In genomic region chr6:33761922-33762629, GRCh38 we compare ENCODE assay signal across 8 cellular contexts. TPM values are rescaled to one million over a fixed set of nuclear protein-coding genes. Genes with fewer than 3 reads are reported as not detected.
DNase-seq lines count a peak whose midpoint lies in the region; ATAC-seq and TF ChIP-seq lines count a peak whose summit lies in the region.

No MANE protein-coding gene starts in this region.

- in situ Hi-C loops in gastrocnemius medialis (cut with MboI; ENCODE audit: low sequenced_read_pairs in 4 of 4): loop anchor here in 3 of 4 donors (5.0 to 25.0 kb wide), 4 partner anchors 45 to 400 kb away; partner anchors contain the start of genes BAK1 (in 2 of the 3) and UQCC2 (in 1 of the 3)

- H4K91ac ChIP-seq in H9 (ENCODE audit: insufficient read length, low read depth, low read length): no peak overlapping the region

- H3K4me3 ChIP-seq in OCI-LY3 (ENCODE audit: low read length) (no peak overlapping the region), left ventricle myocardium inferior (peak overlapping the region; percentile 48), gastrocnemius medialis (peak overlapping the region in 3 of 4 donors; percentile 27 to 37 (median 34))

- no peaks in the 10 kb centered on the region for H3K36me3 Mint-ChIP-seq in H9 (ENCODE audit: insufficient read depth in 1 of 3, low read depth in 3 of 3)
- H3K36me3 Mint-ChIP-seq in activated naive CD4-positive, alpha-beta T cell treated with anti-CD3 and anti-CD28 coated beads for 36 hours (ENCODE audit: low read depth): no peaks in the 10 kb centered on the region

- CTCF ChIA-PET in activated naive CD4-positive, alpha-beta T cell treated with anti-CD3 and anti-CD28 coated beads for 36 hours (lab: Charles Lee): interaction anchor here (0.7 to 2.0 kb wide), 9 partner anchors 10 to 388 kb away, joined by 3 to 8 read pairs (median 4); partner anchors contain the start of gene UQCC2

- H3K4me1 Mint-ChIP-seq in H9: peaks cover 14 to 21% of the 10 kb centered on the region in 2 experiments
- H3K4me1 Mint-ChIP-seq in activated naive CD4-positive, alpha-beta T cell treated with anti-CD3 and anti-CD28 coated beads for 36 hours (ENCODE audit: low read depth): no peaks in the 10 kb centered on the region

- H3K36me3 ChIP-seq in OCI-LY3 (replicated peaks; ENCODE audit: low read depth, low read length): no peaks in the 10 kb centered on the region
- H3K36me3 ChIP-seq in left ventricle myocardium inferior: no peaks in the 10 kb centered on the region
- H3K36me3 ChIP-seq in gastrocnemius medialis: no peaks in the 10 kb centered on the region

- DNase-seq in H9 (peak; percentile 71), left ventricle myocardium inferior (peak; percentile 87), gastrocnemius medialis (peak; percentile 84 to 98), middle frontal gyrus (ENCODE audit: extremely low spot score, low spot score) (no peak), retina (no peak)
- peak; percentile 73 for DNase-seq in activated naive CD4-positive, alpha-beta T cell treated with anti-CD3 and anti-CD28 coated beads for 36 hours

- H2AK5ac ChIP-seq in H9 (ENCODE audit: insufficient read length, low read length): no peak overlapping the region

- peak overlapping the region; percentile 4 for H3K18ac ChIP-seq in H9 (ENCODE audit: insufficient read length, low read depth, low read length)

- no peaks in the 10 kb centered on the region for H3K9me3 Mint-ChIP-seq in H9
- no peaks in the 10 kb centered on the region for H3K9me3 Mint-ChIP-seq in activated naive CD4-positive, alpha-beta T cell treated with anti-CD3 and anti-CD28 coated beads for 36 hours

- no peaks in the 10 kb centered on the region for H3K79me1 ChIP-seq in H9 (ENCODE audit: insufficient read depth, low read depth, low read length, poor library complexity, severe bottlenecking)

- H3K56ac ChIP-seq in H9 (ENCODE audit: insufficient read length, low read depth, low read length): no peak overlapping the region

- H3K79me2 ChIP-seq in H9 (ENCODE audit: insufficient read depth, low read length): no peaks in the 10 kb centered on the region
- no peaks in the 10 kb centered on the region for H3K79me2 ChIP-seq in OCI-LY3 (ENCODE audit: low read length)

- H3K27me3 ChIP-seq in H9 (ENCODE audit: insufficient read depth, low read length): no peaks in the 10 kb centered on the region
- H3K27me3 ChIP-seq in OCI-LY3 (ENCODE audit: low read depth, low read length): peaks cover 2% of the 10 kb centered on the region; the same call in 1 of the 2 replicates
- no peaks in the 10 kb centered on the region for H3K27me3 ChIP-seq in left ventricle myocardium inferior (ENCODE audit: low read depth)
- H3K27me3 ChIP-seq in gastrocnemius medialis: no peaks in the 10 kb centered on the region

- no peak overlapping the region for H2BK15ac ChIP-seq in H9 (ENCODE audit: low read depth, low read length)

- no peak overlapping the region for H3T11ph ChIP-seq in H9 (ENCODE audit: low read length)

- no CpG with 5 or more reads among the region's 7 CpGs for WGBS in H9 (ENCODE audit: extremely low coverage, insufficient read length, low lambda C conversion rate)

- H3K9me3 ChIP-seq in H9 (ENCODE audit: control insufficient read depth, low read depth, low read length): no peaks in the 10 kb centered on the region
- H3K9me3 ChIP-seq in OCI-LY3 (ENCODE audit: insufficient read depth, low read length): no peaks in the 10 kb centered on the region
- no peaks in the 10 kb centered on the region for H3K9me3 ChIP-seq in left ventricle myocardium inferior (replicated peaks)
- H3K9me3 ChIP-seq in gastrocnemius medialis: no peaks in the 10 kb centered on the region

- H3K23me2 ChIP-seq in H9 (ENCODE audit: insufficient read length, low read depth, low read length, poor library complexity, severe bottlenecking): no peaks in the 10 kb centered on the region

- H2BK12ac ChIP-seq in H9 (ENCODE audit: insufficient read length, low read depth, low read length): no peak overlapping the region

- intact Hi-C loops in activated naive CD4-positive, alpha-beta T cell treated with anti-CD3 and anti-CD28 coated beads for 36 hours (cut with micrococcal nuclease): loop anchor here (1.0 kb wide), 3 partner anchors 18 to 176 kb away; partner anchors contain the start of gene UQCC2
- intact Hi-C loops in left ventricle myocardium inferior (cut with micrococcal nuclease): no loop called here
- intact Hi-C loops in gastrocnemius medialis (cut with DNase I; ENCODE audit: low total_unique reads): loop anchor here (1.0 kb wide), 2 partner anchors 18 to 51 kb away; partner anchors contain the start of gene UQCC2

- TF ChIP-seq CTCF in C4-2B (conservative IDR thresholded peaks at IDR 0.05) (peak; percentile 96), H9 (conservative IDR thresholded peaks at IDR 0.05) (peak; percentile 68), OCI-LY3 (IDR thresholded peaks at IDR 0.05; ENCODE audit: low read depth, low read length) (peak; percentile 56), left ventricle myocardium inferior (IDR thresholded peaks at IDR 0.05; ENCODE audit: borderline replicate concordance) (peak; percentile 75), gastrocnemius medialis (IDR thresholded peaks at IDR 0.05 in 4 of 5, conservative IDR thresholded peaks at IDR 0.05 in 1 of 5) (peak; percentile 73 to 85 (median 85))

- H3K27ac ChIP-seq in C4-2B (peak overlapping the region; percentile 68), H9 (ENCODE audit: insufficient read length, low read depth, low read length) (no peak overlapping the region), OCI-LY3 (ENCODE audit: low read length) (no peak overlapping the region), left ventricle myocardium inferior (replicated peaks) (peak overlapping the region; percentile 90), gastrocnemius medialis (peak overlapping the region; percentile 85 to 93 (median 90))

- H3K27me3 Mint-ChIP-seq in H9 (ENCODE audit: low read depth): peaks cover 8% of the 10 kb centered on the region
- H3K27me3 Mint-ChIP-seq in activated naive CD4-positive, alpha-beta T cell treated with anti-CD3 and anti-CD28 coated beads for 36 hours (ENCODE audit: low read depth): no peaks in the 10 kb centered on the region

- peaks cover 2% of the 10 kb centered on the region; the same call in 1 of the 2 replicates for H3K4me1 ChIP-seq in H9 (ENCODE audit: insufficient read depth, low read length)
- H3K4me1 ChIP-seq in OCI-LY3 (ENCODE audit: low read length): no peaks in the 10 kb centered on the region
- peaks cover 33% of the 10 kb centered on the region for H3K4me1 ChIP-seq in left ventricle myocardium inferior
- peaks cover 24 to 26% of the 10 kb centered on the region in 2 donors for H3K4me1 ChIP-seq in gastrocnemius medialis

- H3K4me3 Mint-ChIP-seq in H9: no peak overlapping the region; a peak in 1 of 5 replicates
- H3K4me3 Mint-ChIP-seq in activated naive CD4-positive, alpha-beta T cell treated with anti-CD3 and anti-CD28 coated beads for 36 hours: no peak overlapping the region

- H2BK20ac ChIP-seq in H9 (ENCODE audit: low read depth, low read length, poor library complexity, severe bottlenecking): no peak overlapping the region

- H3K9ac ChIP-seq in H9 (ENCODE audit: extremely low read depth, insufficient read length, low read length) (no peak overlapping the region), OCI-LY3 (ENCODE audit: low read length) (no peak overlapping the region)

- no peak overlapping the region for H3K23ac ChIP-seq in H9 (ENCODE audit: insufficient read length, low read depth, low read length)

- H3K4me2 ChIP-seq in H9 (ENCODE audit: insufficient read depth, insufficient read length, low read length) (no peak overlapping the region), OCI-LY3 (ENCODE audit: low read length) (no peak overlapping the region)

- H2AFZ ChIP-seq in H9 (ENCODE audit: low read length) (no peak overlapping the region), OCI-LY3 (ENCODE audit: low read depth, low read length) (no peak overlapping the region)

- H3K4ac ChIP-seq in H9 (ENCODE audit: low read depth, low read length): no peak overlapping the region

- H3K27ac Mint-ChIP-seq in H9: 0 out of 7 replicates have a peak overlapping the region, but pooled peaks of 1 of the 3 experiments have one; percentile 31
- H3K27ac Mint-ChIP-seq in activated naive CD4-positive, alpha-beta T cell treated with anti-CD3 and anti-CD28 coated beads for 36 hours: no peak overlapping the region

- peak; percentile 91 to 95 for ATAC-seq in gastrocnemius medialis

- H2BK5ac ChIP-seq in H9 (ENCODE audit: insufficient read length, low read length): no peak overlapping the region

- TF ChIP-seq POLR2A in gastrocnemius medialis (IDR thresholded peaks at IDR 0.05): peak; percentile 31 to 46

- H4K5ac ChIP-seq in H9 (ENCODE audit: insufficient read length, low read depth, low read length): no peak overlapping the region

- H3K14ac ChIP-seq in H9 (ENCODE audit: insufficient read depth, low read length): no peak overlapping the region

- H4K20me1 ChIP-seq in H9 (ENCODE audit: control insufficient read depth, insufficient read depth, insufficient read length) (no peaks in the 10 kb centered on the region), OCI-LY3 (ENCODE audit: insufficient read depth, low read length) (no peaks in the 10 kb centered on the region)

- H4K8ac ChIP-seq in H9 (replicated peaks; ENCODE audit: insufficient read length, low read depth, low read length): no peak overlapping the region

- no peak overlapping the region for H2BK120ac ChIP-seq in H9 (ENCODE audit: low read depth, low read length, poor library complexity, severe bottlenecking)

RNA-seq across cellular contexts. Expression of gene IP6K3, which starts 15.4 kb away (rescaled TPM):
- 0.29 and 0.46 TPM in 2 replicates for total RNA-seq in H9 (2021)
- total RNA-seq in activated naive CD4-positive, alpha-beta T cell treated with anti-CD3 and anti-CD28 coated beads for 36 hours: not detected
- 42.0 TPM for total RNA-seq in left ventricle myocardium inferior
- 100 to 1,000 TPM; 287 to 570 (median 348) TPM for total RNA-seq in gastrocnemius medialis

RNA-seq across cellular contexts. Expression of gene LEMD2, which starts 26.9 kb away (rescaled TPM):
- total RNA-seq in H9 (2021): 82.0 and 91.8 TPM in 2 replicates
- 10 to 100 TPM; 64.0 to 66.3 TPM for total RNA-seq in activated naive CD4-positive, alpha-beta T cell treated with anti-CD3 and anti-CD28 coated beads for 36 hours
- 22.2 TPM for total RNA-seq in left ventricle myocardium inferior
- total RNA-seq in gastrocnemius medialis: 10 to 100 TPM; 34.1 to 39.1 (median 38.1) TPM

RNA-seq across cellular contexts. Expression of gene MLN, which starts 41.7 kb away (rescaled TPM):
- total RNA-seq in H9 (2021): not detected in 2 replicates
- total RNA-seq in activated naive CD4-positive, alpha-beta T cell treated with anti-CD3 and anti-CD28 coated beads for 36 hours: not detected
- total RNA-seq in left ventricle myocardium inferior: not detected
- not detected for total RNA-seq in gastrocnemius medialis

RNA-seq across cellular contexts. Expression of gene UQCC2, which starts 50.6 kb away (rescaled TPM):
- 134 and 140 TPM in 2 replicates for total RNA-seq in H9 (2021)
- total RNA-seq in activated naive CD4-positive, alpha-beta T cell treated with anti-CD3 and anti-CD28 coated beads for 36 hours: 100 to 1,000 TPM; 199 to 205 TPM
- 199 TPM for total RNA-seq in left ventricle myocardium inferior
- 100 to 1,000 TPM in 1 of 4 donors, 10 to 100 TPM in 3; 50.7 to 101 (median 63.5) TPM for total RNA-seq in gastrocnemius medialis

Comparison
In these comparisons a context has a peak if more than half of its experiments do, and no peak if none do; other contexts are left out.
1. H3K27ac ChIP-seq: peak in C4-2B (single experiment), left ventricle myocardium inferior (single experiment) and gastrocnemius medialis (4 of 4); none in H9 (single experiment) and OCI-LY3 (single experiment).
2. DNase-seq: peak in H9 (single experiment), activated naive CD4-positive, alpha-beta T cell treated with anti-CD3 and anti-CD28 coated beads for 36 hours (single experiment), left ventricle myocardium inferior (single experiment) and gastrocnemius medialis (2 of 2); none in middle frontal gyrus (single experiment) and retina (single experiment).
3. RNA of gene IP6K3, which starts 15.4 kb away (total RNA-seq): 287 to 570 TPM in gastrocnemius medialis and 42.0 TPM in left ventricle myocardium inferior (single experiment); 0.29 to 0.46 TPM in H9 and not detected in activated naive CD4-positive, alpha-beta T cell treated with anti-CD3 and anti-CD28 coated beads for 36 hours; every median in the first group is over 10 times any median in the second.
4. Peak in every context shown above with its lines, with median percentiles within 50 percentile points of each other: CTCF ChIP-seq.